ENCODE assay signal across 1 cellular context in genomic region chr6:169243154-169243553, GRCh38.
TF ChIP-seq lines count a peak whose summit lies in the region.

No MANE protein-coding gene starts in this region.

TF ChIP-seq in K562, 482 proteins besides CTCF, POLR2A, EP300 and RAD21:
- TF ChIP-seq PPARD (CRISPR knock-in tag; IDR thresholded peaks at IDR 0.05) (no peak), ZC3H8 (IDR thresholded peaks at IDR 0.05) (no peak), ZNF707 (CRISPR knock-in tag; conservative IDR thresholded peaks at IDR 0.05) (no peak), ATF7 (IDR thresholded peaks at IDR 0.05) (no peak), ZNF263 (CRISPR knock-in tag; IDR thresholded peaks at IDR 0.05; ENCODE audit: borderline replicate concordance) (no peak), MCM2 (IDR thresholded peaks at IDR 0.05; ENCODE audit: low read depth) (no peak)
